9 cellular contexts compared by ENCODE assay signal in the genomic region with DNA sequence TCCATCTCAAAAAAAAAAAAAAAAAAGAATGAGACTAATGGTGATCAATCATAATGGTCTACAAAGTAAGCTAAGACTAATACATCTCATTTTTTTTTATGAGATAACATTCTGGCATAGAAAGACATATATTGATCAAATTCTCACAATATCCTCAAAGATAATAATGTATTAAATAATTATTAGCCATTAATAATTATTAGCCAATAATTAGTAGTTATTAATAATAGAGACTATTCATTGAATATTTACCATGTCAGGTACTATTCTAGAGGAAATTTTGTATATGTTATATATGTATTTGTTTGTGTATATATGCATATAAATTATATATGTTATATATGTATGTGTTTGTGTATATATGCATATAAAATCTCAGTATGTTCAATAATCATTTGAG.
"Had no signal": no experiment of that assay in that cellular context is flagged by ENCODE, and none has a peak within 500 bp of the region (broad histone marks: within the 10 kb centered on the region; RNA-seq: fewer than 3 reads in every experiment).

No MANE protein-coding gene starts in this region.

- H3K27me3 Mint-ChIP-seq: IgD-negative memory B cell had no signal

- H3K9me3 ChIP-seq: HAP-1 had no signal

- H3K4me1 Mint-ChIP-seq: IgD-negative memory B cell had no signal

- H3K27ac ChIP-seq: GM23248, HL-60 had no signal

- ATAC-seq: HCT116, HepG2 had no signal

- H3K27ac Mint-ChIP-seq: IgD-negative memory B cell had no signal

- H3K36me3 ChIP-seq: HAP-1 had no signal

- H3K4me3 ChIP-seq: GM23248, HAP-1 had no signal

- H3K36me3 Mint-ChIP-seq: IgD-negative memory B cell had no signal

- H3K4me3 Mint-ChIP-seq: IgD-negative memory B cell had no signal

- FAIRE-seq: HepG2 had no signal

- H3K9ac ChIP-seq: GM23248 had no signal

- H3K9me3 Mint-ChIP-seq: IgD-negative memory B cell had no signal

- DNase-seq: GM23248, GOT3, H7, KG1 had no signal

- H3K4me1 ChIP-seq: HAP-1 had no signal

- H2AFZ ChIP-seq: GM23248 had no signal
